Comparison of ENCODE assay signal across 8 cellular contexts in genomic region chr1:54888080-54888733, GRCh38. TPM values are rescaled to one million over a fixed set of nuclear protein-coding genes. Genes with fewer than 3 reads are reported as not detected.
DNase-seq lines count a peak whose midpoint lies in the region; ATAC-seq and TF ChIP-seq lines count a peak whose summit lies in the region.

No MANE protein-coding gene starts in this region.

- H3K4me3 Mint-ChIP-seq in activated T-cell treated with anti-CD3 and anti-CD28 coated beads, Interleukin-2, amount 50 U/mL, for 24 hours = peak overlapping the region; percentile 89
- H3K4me3 Mint-ChIP-seq in WTC11 = peak overlapping the region; percentile 95

- H3K27me3 ChIP-seq in iPS-20b (ENCODE audit: insufficient read depth, low read length) = no peaks in the 10 kb centered on the region

- peaks cover 16% of the 10 kb centered on the region for H3K27me3 Mint-ChIP-seq in activated T-cell treated with anti-CD3 and anti-CD28 coated beads, Interleukin-2, amount 50 U/mL, for 24 hours
- no peaks in the 10 kb centered on the region for H3K27me3 Mint-ChIP-seq in WTC11 (ENCODE audit: low read depth)

- POLR2A ChIA-PET in WTC11 (lab: Charles Lee) = interaction anchor here (0.8 kb wide), 2 partner anchors 17 to 62 kb away, joined by 3 to 5 read pairs; no protein-coding TSS in a partner anchor

- H3K4me1 ChIP-seq in iPS-20b (ENCODE audit: insufficient read depth, low read length) = peaks cover 17% of the 10 kb centered on the region; the same call in 1 of the 2 replicates

- DNase-seq in activated T-cell treated with anti-CD3 and anti-CD28 coated beads, Interleukin-2, amount 50 U/mL, for 24 hours = no peak
- no peak for DNase-seq in activated T-cell treated with anti-CD3 and anti-CD28 coated beads, Interleukin-2, amount 50 U/mL, for 48 hours
- DNase-seq in WTC11 (ENCODE audit: low spot score) (no peak), superior temporal gyrus (ENCODE audit: extremely low spot score) (peak; percentile 65), COR-L47 (lab: John Stamatoyannopoulos, UW) (no peak), GDM1 (lab: John Stamatoyannopoulos, UW) (no peak)
- no peak for DNase-seq in central memory CD4-positive, alpha-beta T cell

- peak overlapping the region; percentile 86; the same call in 1 of the 2 replicates for H3K9ac ChIP-seq in iPS-20b (ENCODE audit: low read depth, low read length)

- TF ChIP-seq CTCF in WTC11 (IDR thresholded peaks at IDR 0.05) = no peak

- CTCF ChIA-PET in WTC11 (lab: Charles Lee) = interaction anchor here (0.5 to 5.1 kb wide), 7 partner anchors 47 to 133 kb away, joined by 3 to 43 read pairs (median 11); no protein-coding TSS in a partner anchor

- peaks cover 37% of the 10 kb centered on the region for H3K36me3 Mint-ChIP-seq in activated T-cell treated with anti-CD3 and anti-CD28 coated beads, Interleukin-2, amount 50 U/mL, for 24 hours (ENCODE audit: low read depth)
- peaks cover 11% of the 10 kb centered on the region for H3K36me3 Mint-ChIP-seq in WTC11

- peak overlapping the region; percentile 94 for H3K4me3 ChIP-seq in iPS-20b (ENCODE audit: low read length)

- H3K27ac Mint-ChIP-seq in activated T-cell treated with anti-CD3 and anti-CD28 coated beads, Interleukin-2, amount 50 U/mL, for 24 hours = no peak overlapping the region
- peak overlapping the region; percentile 27 for H3K27ac Mint-ChIP-seq in WTC11

- no peaks in the 10 kb centered on the region for H3K9me3 ChIP-seq in iPS-20b (ENCODE audit: insufficient read depth, low read depth, low read length)

- ATAC-seq in WTC11 = peak; percentile 10

- peaks cover 42% of the 10 kb centered on the region for H3K4me1 Mint-ChIP-seq in activated T-cell treated with anti-CD3 and anti-CD28 coated beads, Interleukin-2, amount 50 U/mL, for 24 hours (ENCODE audit: low read depth)
- peaks cover 43% of the 10 kb centered on the region for H3K4me1 Mint-ChIP-seq in WTC11

- H3K27ac ChIP-seq in iPS-20b (ENCODE audit: low read length) = no peak overlapping the region

- H3K36me3 ChIP-seq in iPS-20b (ENCODE audit: insufficient read depth, low read depth, low read length) = peaks cover 25% of the 10 kb centered on the region

- H3K9me3 Mint-ChIP-seq in activated T-cell treated with anti-CD3 and anti-CD28 coated beads, Interleukin-2, amount 50 U/mL, for 24 hours = no peaks in the 10 kb centered on the region
- no peaks in the 10 kb centered on the region for H3K9me3 Mint-ChIP-seq in WTC11

TF ChIP-seq in WTC11, 78 proteins besides CTCF, POLR2A, EP300 and RAD21:
- TF ChIP-seq CBFB (CRISPR knock-in tag; IDR thresholded peaks at IDR 0.05; ENCODE audit: low read depth) = no peak
- TF ChIP-seq STAT6 (CRISPR knock-in tag; conservative IDR thresholded peaks at IDR 0.05; ENCODE audit: low read depth) = no peak
- no peak for TF ChIP-seq CDX4 (CRISPR knock-in tag; IDR thresholded peaks at IDR 0.05; ENCODE audit: borderline replicate concordance)
- no peak for TF ChIP-seq RELA (CRISPR knock-in tag; IDR thresholded peaks at IDR 0.05; ENCODE audit: borderline replicate concordance)
- TF ChIP-seq GABPB1 (CRISPR knock-in tag; IDR thresholded peaks at IDR 0.05) = no peak; the same call in 1 of the 2 replicates
- no peak for TF ChIP-seq ZNF219 (CRISPR knock-in tag; IDR thresholded peaks at IDR 0.05; ENCODE audit: borderline replicate concordance)
- TF ChIP-seq HMGA2 (CRISPR knock-in tag; IDR thresholded peaks at IDR 0.05) = no peak
- TF ChIP-seq ZBTB43 (CRISPR knock-in tag; IDR thresholded peaks at IDR 0.05) = no peak
- TF ChIP-seq TEAD4 (CRISPR knock-in tag; IDR thresholded peaks at IDR 0.05) = no peak
- no peak for TF ChIP-seq MLX (CRISPR knock-in tag; IDR thresholded peaks at IDR 0.05)
- no peak for TF ChIP-seq FOXJ3 (CRISPR knock-in tag; IDR thresholded peaks at IDR 0.05; ENCODE audit: borderline replicate concordance)
- TF ChIP-seq IRF1 (CRISPR knock-in tag; IDR thresholded peaks at IDR 0.05) = no peak
- no peak for TF ChIP-seq MXD4 (CRISPR knock-in tag; IDR thresholded peaks at IDR 0.05; ENCODE audit: borderline replicate concordance)
- TF ChIP-seq AR (CRISPR knock-in tag; IDR thresholded peaks at IDR 0.05) = no peak
- no peak for TF ChIP-seq KAT7 (CRISPR knock-in tag; IDR thresholded peaks at IDR 0.05; ENCODE audit: borderline replicate concordance)
- TF ChIP-seq NFE2L1 (CRISPR knock-in tag; IDR thresholded peaks at IDR 0.05) = no peak
- TF ChIP-seq NR3C1 (CRISPR knock-in tag; conservative IDR thresholded peaks at IDR 0.05; ENCODE audit: low read depth) = no peak
TF ChIP-seq in WTC11: peak in this region for 0.

RNA-seq across cellular contexts. Expression of gene DHCR24, which starts 1.2 kb away (rescaled TPM):
- total RNA-seq in WTC11 (2021) = 300 to 337 TPM (median 336 TPM) in 3 replicates
